22 cellular contexts compared by ENCODE assay signal in the genomic region with DNA sequence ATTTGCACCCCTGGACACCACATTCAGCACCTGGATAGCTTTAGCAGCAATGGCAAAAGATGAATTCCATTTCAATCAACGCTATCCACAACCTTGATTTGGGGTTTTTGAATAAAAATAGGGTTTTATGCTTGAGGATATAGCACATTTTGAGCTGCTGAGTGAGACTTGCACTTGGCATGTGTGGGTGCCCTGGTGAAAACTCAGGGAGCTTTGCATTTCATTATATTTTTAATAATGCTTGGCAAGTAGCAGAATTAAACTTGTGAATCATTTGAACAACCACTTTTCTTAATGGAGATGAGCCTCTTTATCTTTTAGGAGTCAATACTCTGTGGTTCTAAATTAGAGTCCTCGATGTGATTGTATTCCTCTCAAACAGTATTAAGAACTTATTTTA.
"Had no signal": no experiment of that assay in that cellular context is flagged by ENCODE, and none has a peak within 500 bp of the region (broad histone marks: within the 10 kb centered on the region; RNA-seq: fewer than 3 reads in every experiment).

No MANE protein-coding gene starts in this region.

- H3K4me2 ChIP-seq: hepatocyte had no signal

- H3K36me3 ChIP-seq: esophagus muscularis mucosa, gastroesophageal sphincter, heart left ventricle, lower lobe of right lung had no signal

- H3K27me3 ChIP-seq: dorsolateral prefrontal cortex, esophagus muscularis mucosa, foreskin keratinocyte, gastroesophageal sphincter, heart left ventricle had no signal

- H3K9me3 ChIP-seq: esophagus muscularis mucosa, gastroesophageal sphincter, heart left ventricle, lower lobe of right lung, mucosa of descending colon had no signal

- DNase-seq: dermis blood vessel endothelial cell; dorsolateral prefrontal cortex; effector CD4-positive, alpha-beta T cell; effector memory CD4-positive, alpha-beta T cell; foreskin keratinocyte; heart left ventricle; hypothalamus; immature natural killer cell; islet precursor cell; kidney; kidney glomerular epithelial cell; left colon; left ventricle myocardium superior; lower lobe of right lung; mesenchymal stem cell; mucosa of descending colon had no signal

- H3K4me1 ChIP-seq: foreskin keratinocyte, lower lobe of right lung had no signal

- H3K9me3 Mint-ChIP-seq: mesothelial cell of epicardium had no signal

- H2AFZ ChIP-seq: hepatocyte had no signal

- H3K4me1 Mint-ChIP-seq: immature natural killer cell had no signal

- H3K27ac Mint-ChIP-seq: immature natural killer cell, mesothelial cell of epicardium had no signal

- H3K4me3 Mint-ChIP-seq: immature natural killer cell, mesothelial cell of epicardium had no signal

- H3K36me3 Mint-ChIP-seq: immature natural killer cell, mesothelial cell of epicardium had no signal

- ATAC-seq: foreskin keratinocyte, gastroesophageal sphincter, heart left ventricle, left colon, left lobe of liver, left ventricle myocardium superior, lower lobe of right lung, mucosa of descending colon had no signal

- H3K27ac ChIP-seq: coronary artery, esophagus muscularis mucosa, foreskin keratinocyte, gastroesophageal sphincter, hepatocyte, lower lobe of right lung had no signal

- H3K79me2 ChIP-seq: hepatocyte had no signal

- H3K4me3 ChIP-seq: coronary artery, dorsolateral prefrontal cortex, esophagus muscularis mucosa, gastroesophageal sphincter, heart left ventricle, hepatocyte, lower lobe of right lung, mucosa of descending colon had no signal
